13 cellular contexts compared by ENCODE assay signal in genomic region chr10:109393425-109393824, GRCh38.
"Had no signal": no experiment of that assay in that cellular context is flagged by ENCODE, and none has a peak within 500 bp of the region (broad histone marks: within the 10 kb centered on the region; RNA-seq: fewer than 3 reads in every experiment).

No MANE protein-coding gene starts in this region.

- H3K9me3 ChIP-seq: suprapubic skin had no signal

- FAIRE-seq: frontal cortex had no signal

- H3K36me3 ChIP-seq: heart left ventricle, suprapubic skin had no signal

- H3K4me3 ChIP-seq: heart left ventricle, suprapubic skin had no signal

- H3K27ac ChIP-seq: epithelial cell of prostate, heart left ventricle, suprapubic skin had no signal

- H3K4me1 ChIP-seq: heart left ventricle, suprapubic skin had no signal

- H3K27me3 ChIP-seq: heart left ventricle, suprapubic skin had no signal

- ATAC-seq: heart left ventricle; natural killer cell treated with Interleukin-12 subunit alpha and Interleukin-12 subunit beta and Interleukin-15 and Interleukin-18, amount 100 ng/mL, for 72 hours; sciatic nerve had no signal

- DNase-seq: activated CD4-positive, alpha-beta T cell treated with anti-CD3 and anti-CD28 coated beads, Interleukin-2, amount 10 ng/mL, durations not matched to agents 7 days and 5 days; activated naive CD4-positive, alpha-beta T cell treated with Interleukin-2 at 50 U/mL for 16 hours; aorta; cerebellar nuclear complex; effector memory CD4-positive, alpha-beta T cell; heart left ventricle; kidney glomerular epithelial cell; mesenchymal stem cell had no signal
